In the genomic region with DNA sequence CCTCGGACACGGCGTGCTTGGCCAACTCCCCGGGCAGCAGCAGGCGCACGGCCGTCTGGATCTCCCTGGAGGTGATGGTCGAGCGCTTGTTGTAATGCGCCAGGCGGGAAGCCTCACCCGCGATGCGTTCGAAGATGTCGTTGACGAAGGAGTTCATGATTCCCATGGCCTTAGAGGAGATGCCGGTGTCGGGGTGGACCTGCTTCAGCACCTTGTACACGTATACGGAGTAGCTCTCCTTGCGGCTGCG, we compare ENCODE assay signal across 8 cellular contexts.
A peak's percentile ranks its signal among the peaks of the same experiment; 100 is the strongest.
DNase-seq lines count a peak whose midpoint lies in the region; ATAC-seq and TF ChIP-seq lines count a peak whose summit lies in the region.
"Not testable (repeated sequence)": the region's sequence is repeated elsewhere in the genome, so short reads cannot be mapped to it uniquely, and the experiment has no call there.

No MANE protein-coding gene starts in this region.

- not testable (repeated sequence) for H4K20me1 ChIP-seq in KMS-11 (ENCODE audit: insufficient read depth)

- H3K4me1 ChIP-seq in KMS-11 (ENCODE audit: low read depth, poor library complexity, severe bottlenecking) (peaks cover 28% of the 10 kb centered on the region), lower lobe of right lung (peaks cover 18% of the 10 kb centered on the region)
- H3K4me1 ChIP-seq in cardiac muscle cell (ENCODE audit: low read depth); vagina: not testable (repeated sequence)

- peak overlapping the region; percentile 67; the same call in 1 of the 2 replicates for H3K4me2 ChIP-seq in KMS-11

- DNase-seq in GM06990 (ENCODE audit: extremely low read depth, insufficient read length); coronary artery (ENCODE audit: low spot score); cardiac muscle cell (ENCODE audit: low read depth in 1 of 2, low spot score in 1 of 2); lower lobe of right lung; retinal pigment epithelial cell (ENCODE audit: low read depth); vagina (ENCODE audit: extremely low spot score in 2 of 2): not testable (repeated sequence)

- H3K27ac ChIP-seq in KMS-11 (peak overlapping the region; percentile 96), coronary artery (peak overlapping the region; percentile 84 to 95), cardiac muscle cell (peak overlapping the region; percentile 85), lower lobe of right lung (peak overlapping the region; percentile 97), vagina (peak overlapping the region; percentile 92)

- not testable (repeated sequence) for H3K36me3 ChIP-seq in GM06990 (ENCODE audit: control insufficient read depth, insufficient read depth, low read length); KMS-11 (ENCODE audit: insufficient read depth); cardiac muscle cell; lower lobe of right lung; vagina

- ATAC-seq in lower lobe of right lung: peak; percentile 9 to 51

- H2AFZ ChIP-seq in KMS-11 (ENCODE audit: low read depth): not testable (repeated sequence)

- not testable (repeated sequence) for H3K9me3 ChIP-seq in cardiac muscle cell (ENCODE audit: low read depth); lower lobe of right lung; vagina

- not testable (repeated sequence) for TF ChIP-seq POLR2A in vagina (IDR thresholded peaks at IDR 0.05)

- peaks cover 52% of the 10 kb centered on the region for H3K79me2 ChIP-seq in KMS-11 (ENCODE audit: insufficient read depth, low read depth)

- intact Hi-C loops in lower lobe of right lung (cut with DNase I): not testable (repeated sequence)
- intact Hi-C loops in vagina (cut with DNase I): loop anchor here (2.0 kb wide), 1 partner anchor 14 kb away; a partner anchor contains a TSS

- peak overlapping the region; percentile 75 for H3K4me3 ChIP-seq in GM06990 (replicated peaks; ENCODE audit: low read depth, low read length)
- not testable (repeated sequence) for H3K4me3 ChIP-seq in KMS-11 (IDR thresholded peaks at IDR 0.05; ENCODE audit: insufficient read depth, low read depth, low read length)
- H3K4me3 ChIP-seq in WI38 (ENCODE audit: low read depth, low read length): peak overlapping the region; percentile 73
- peak overlapping the region; percentile 77 for H3K4me3 ChIP-seq in coronary artery
- peak overlapping the region; percentile 63 for H3K4me3 ChIP-seq in cardiac muscle cell
- H3K4me3 ChIP-seq in lower lobe of right lung: peak overlapping the region; percentile 72
- H3K4me3 ChIP-seq in retinal pigment epithelial cell (ENCODE audit: low read length): peak overlapping the region; percentile 59
- H3K4me3 ChIP-seq in vagina: peak overlapping the region; percentile 59 to 71

- H3K27me3 ChIP-seq in GM06990 (replicated peaks; ENCODE audit: control insufficient read depth, insufficient read depth, low read length); KMS-11 (ENCODE audit: insufficient read depth, low read depth); cardiac muscle cell; lower lobe of right lung (ENCODE audit: low read depth); vagina: not testable (repeated sequence)

- TF ChIP-seq CTCF in GM06990 (IDR thresholded peaks at IDR 0.05; ENCODE audit: insufficient read depth, low read length, poor library complexity, severe bottlenecking); KMS-11 (conservative IDR thresholded peaks at IDR 0.05; ENCODE audit: low read depth, low read length); WI38 (IDR thresholded peaks at IDR 0.05; ENCODE audit: low read depth, low read length); coronary artery (IDR thresholded peaks at IDR 0.05); cardiac muscle cell (IDR thresholded peaks at IDR 0.05; ENCODE audit: low read depth, low read length); lower lobe of right lung (IDR thresholded peaks at IDR 0.05); retinal pigment epithelial cell (conservative IDR thresholded peaks at IDR 0.05; ENCODE audit: low read depth, low read length); vagina (IDR thresholded peaks at IDR 0.05): not testable (repeated sequence)

- peak overlapping the region; percentile 100 for H3K9ac ChIP-seq in KMS-11
